21 cellular contexts compared by ENCODE assay signal in the genomic region with DNA sequence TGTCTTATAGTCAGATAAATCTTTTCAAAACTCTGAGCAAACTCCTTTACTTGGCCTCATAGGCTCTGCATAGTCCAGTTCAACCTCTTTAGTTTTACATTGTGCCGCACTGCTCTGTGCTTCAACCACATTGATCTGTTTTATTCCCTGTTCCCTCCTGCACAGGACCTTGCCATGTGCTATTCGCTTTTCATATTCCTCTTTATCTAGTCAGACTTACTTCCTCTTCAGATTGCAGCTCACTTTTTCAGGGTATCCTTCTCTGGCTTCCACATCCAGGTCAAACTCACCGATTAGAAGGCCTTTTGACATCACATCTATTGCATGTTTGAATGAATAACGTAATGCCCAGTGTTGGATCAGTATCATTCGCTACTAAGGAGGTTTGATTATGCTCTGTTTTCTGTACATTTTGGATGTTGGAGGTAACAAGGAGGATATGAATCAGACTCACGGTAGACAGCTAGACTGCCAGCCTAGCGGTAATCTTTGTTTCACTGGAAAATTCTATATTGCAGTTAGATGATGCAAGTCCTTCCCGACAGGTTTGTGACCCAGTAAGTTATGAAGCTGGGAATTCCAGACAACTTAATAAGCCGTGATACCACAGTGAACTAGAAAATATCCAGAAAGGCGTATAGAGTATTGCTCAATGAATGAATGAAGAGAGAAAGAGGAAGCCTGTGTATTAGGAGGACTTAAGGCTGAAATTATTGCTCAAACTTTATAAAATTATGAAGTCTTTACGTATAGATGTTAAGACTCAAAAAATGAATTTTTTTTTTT.
DNase-seq lines count a peak whose midpoint lies in the region; ATAC-seq, FAIRE-seq and TF ChIP-seq lines count a peak whose summit lies in the region.
"Had no signal": no experiment of that assay in that cellular context is flagged by ENCODE, and none has a peak within 500 bp of the region (broad histone marks: within the 10 kb centered on the region; RNA-seq: fewer than 3 reads in every experiment).

No MANE protein-coding gene starts in this region.

- DNase-seq in activated naive CD4-positive, alpha-beta T cell treated with anti-CD3 and anti-CD28 coated beads for 36 hours, result no peak
- no peak for DNase-seq in activated naive CD4-positive, alpha-beta T cell treated with Interleukin-2 at 50 U/mL for 16 hours
- peak; percentile 93 for DNase-seq in NCI-H226
- DNase-seq in activated naive CD8-positive, alpha-beta T cell treated with anti-CD3 and anti-CD28 coated beads, Interleukin-2, amount 50 U/mL, for 24 hours, result no peak
- peak; percentile 22 to 83 for DNase-seq in trophoblast cell
- no peak for DNase-seq in GM12891 (ENCODE audit: insufficient read length, low spot score)
- DNase-seq: ACHN; activated CD4-positive, alpha-beta T cell treated with anti-CD3 and anti-CD28 coated beads, Interleukin-2, amount 50 U/mL, for 48 hours; COR-L47; dermis blood vessel endothelial cell; H7; head of caudate nucleus; NCI-H1048; RPMI8226; T1000 had no signal

- H2AK5ac ChIP-seq in trophoblast cell (ENCODE audit: low read length), result no peak overlapping the region

- peaks cover 83% of the 10 kb centered on the region for H3K4me1 Mint-ChIP-seq in activated naive CD4-positive, alpha-beta T cell treated with anti-CD3 and anti-CD28 coated beads for 36 hours (ENCODE audit: low read depth)
- peaks cover 59% of the 10 kb centered on the region for H3K4me1 Mint-ChIP-seq in activated naive CD8-positive, alpha-beta T cell treated with anti-CD3 and anti-CD28 coated beads, Interleukin-2, amount 50 U/mL, for 24 hours
- H3K4me1 Mint-ChIP-seq: brain had no signal

- H3K36me3 Mint-ChIP-seq in activated naive CD4-positive, alpha-beta T cell treated with anti-CD3 and anti-CD28 coated beads for 36 hours (ENCODE audit: low read depth), result peaks cover 15% of the 10 kb centered on the region
- peaks cover 19% of the 10 kb centered on the region for H3K36me3 Mint-ChIP-seq in activated naive CD8-positive, alpha-beta T cell treated with anti-CD3 and anti-CD28 coated beads, Interleukin-2, amount 50 U/mL, for 24 hours (ENCODE audit: low read depth)

- no peak overlapping the region for H2BK12ac ChIP-seq in trophoblast cell (ENCODE audit: low read length)

- no peak overlapping the region for H3K14ac ChIP-seq in trophoblast cell (ENCODE audit: low read length)

- WGBS in trophoblast cell (ENCODE audit: extremely low coverage, insufficient coverage, insufficient read length), result no CpG with 5 or more reads among the region's 11 CpGs

- no peak overlapping the region for H2AFZ ChIP-seq in trophoblast cell (ENCODE audit: insufficient read depth, low read length, poor library complexity)

- no peaks in the 10 kb centered on the region for H3K36me3 ChIP-seq in trophoblast cell (ENCODE audit: control insufficient read depth in 1 of 2, insufficient read depth in 2 of 2, low read length in 2 of 2)

- H3K18ac ChIP-seq in trophoblast cell (ENCODE audit: low read length), result no peak overlapping the region

- no peak overlapping the region for H2BK5ac ChIP-seq in trophoblast cell (ENCODE audit: low read depth, low read length, poor library complexity)

- H3K9me3 ChIP-seq in trophoblast cell (ENCODE audit: insufficient read depth, low read depth, low read length), result no peaks in the 10 kb centered on the region

- intact Hi-C loops in activated naive CD4-positive, alpha-beta T cell treated with anti-CD3 and anti-CD28 coated beads for 36 hours (cut with micrococcal nuclease), result no loop called here

- H2BK120ac ChIP-seq in trophoblast cell (ENCODE audit: insufficient read depth, low read length, poor library complexity), result no peak overlapping the region

- no peaks in the 10 kb centered on the region for H3K79me2 ChIP-seq in trophoblast cell (ENCODE audit: control insufficient read depth, insufficient read depth, low read length, poor library complexity)

- no peak overlapping the region for H4K91ac ChIP-seq in trophoblast cell (ENCODE audit: low read depth, low read length)

- H3K27me3 ChIP-seq in trophoblast cell (ENCODE audit: insufficient read depth, low read length), result no peaks in the 10 kb centered on the region

- FAIRE-seq in GM12891 (lab: Jason Lieb, UNC), result no peak
- FAIRE-seq: GM12878 had no signal

- no peak overlapping the region for H4K8ac ChIP-seq in trophoblast cell (ENCODE audit: low read depth, low read length)

- H3K23ac ChIP-seq in trophoblast cell (ENCODE audit: low read length), result no peak overlapping the region

- H3K27ac Mint-ChIP-seq in activated naive CD4-positive, alpha-beta T cell treated with anti-CD3 and anti-CD28 coated beads for 36 hours, result peak overlapping the region; percentile 61
- peak overlapping the region; percentile 36 for H3K27ac Mint-ChIP-seq in activated naive CD8-positive, alpha-beta T cell treated with anti-CD3 and anti-CD28 coated beads, Interleukin-2, amount 50 U/mL, for 24 hours
- H3K27ac Mint-ChIP-seq: brain had no signal

- H3K4me1 ChIP-seq in trophoblast cell (ENCODE audit: control insufficient read depth in 1 of 2, insufficient read depth in 2 of 2, low read length in 2 of 2), result peaks cover 0 to 4% of the 10 kb centered on the region in 2 experiments

- H3K27me3 Mint-ChIP-seq in activated naive CD4-positive, alpha-beta T cell treated with anti-CD3 and anti-CD28 coated beads for 36 hours (ENCODE audit: low read depth), result no peaks in the 10 kb centered on the region
- H3K27me3 Mint-ChIP-seq in activated naive CD8-positive, alpha-beta T cell treated with anti-CD3 and anti-CD28 coated beads, Interleukin-2, amount 50 U/mL, for 24 hours, result no peaks in the 10 kb centered on the region
- H3K27me3 Mint-ChIP-seq: brain had no signal

- no peak overlapping the region for H3K4me2 ChIP-seq in trophoblast cell (ENCODE audit: low read length)

- no peaks in the 10 kb centered on the region for H3K79me1 ChIP-seq in trophoblast cell (ENCODE audit: low read length)

- H3K9me3 Mint-ChIP-seq in activated naive CD4-positive, alpha-beta T cell treated with anti-CD3 and anti-CD28 coated beads for 36 hours, result no peaks in the 10 kb centered on the region
- peaks cover 4% of the 10 kb centered on the region for H3K9me3 Mint-ChIP-seq in activated naive CD8-positive, alpha-beta T cell treated with anti-CD3 and anti-CD28 coated beads, Interleukin-2, amount 50 U/mL, for 24 hours

- ATAC-seq in activated naive CD8-positive, alpha-beta T cell treated with anti-CD3 and anti-CD28 coated beads, Interleukin-2, amount 50 U/mL, for 24 hours, result no peak
- ATAC-seq in HG02885 (IDR thresholded peaks at IDR 0.05; ENCODE audit: poor library complexity, unreplicated experiment) (no peak), GM18867 (IDR thresholded peaks at IDR 0.05; ENCODE audit: unreplicated experiment) (no peak)
- ATAC-seq: esophagus mucosa, GM12878 had no signal

- H3K4me3 ChIP-seq in trophoblast cell (ENCODE audit: low read depth, low read length), result no peak overlapping the region
- H3K4me3 ChIP-seq: GM12878, skin epidermis had no signal

- no peak overlapping the region for H3K9ac ChIP-seq in trophoblast cell (ENCODE audit: low read length)

- no peak overlapping the region for H3K4ac ChIP-seq in trophoblast cell (ENCODE audit: low read depth, low read length)

- no peak for TF ChIP-seq POLR2A in GM12891 (IDR thresholded peaks at IDR 0.05; ENCODE audit: low read depth, low read length)

- CTCF ChIA-PET in activated naive CD4-positive, alpha-beta T cell treated with anti-CD3 and anti-CD28 coated beads for 36 hours (lab: Charles Lee), result interaction anchor here (0.7 to 1.0 kb wide), 3 partner anchors 36 to 213 kb away, joined by 3 read pairs; no protein-coding TSS in a partner anchor

- no peak overlapping the region for H3K4me3 Mint-ChIP-seq in activated naive CD4-positive, alpha-beta T cell treated with anti-CD3 and anti-CD28 coated beads for 36 hours
- H3K4me3 Mint-ChIP-seq in activated naive CD8-positive, alpha-beta T cell treated with anti-CD3 and anti-CD28 coated beads, Interleukin-2, amount 50 U/mL, for 24 hours, result no peak overlapping the region
- H3K4me3 Mint-ChIP-seq: brain had no signal

- H3K27ac ChIP-seq in trophoblast cell (ENCODE audit: low read depth, low read length), result no peak overlapping the region
- H3K27ac ChIP-seq: skin epidermis had no signal

- H4K12ac ChIP-seq in trophoblast cell (ENCODE audit: low read depth, low read length), result no peak overlapping the region

TF ChIP-seq in GM12891, 5 proteins besides CTCF, POLR2A, EP300 and RAD21:
- TF ChIP-seq PAX5 (IDR thresholded peaks at IDR 0.05; ENCODE audit: insufficient read depth, low read length, severe bottlenecking), result no peak
- no peak for TF ChIP-seq POLR2AphosphoS5 (IDR thresholded peaks at IDR 0.05; ENCODE audit: low read depth, low read length)
- no peak for TF ChIP-seq SPI1 (IDR thresholded peaks at IDR 0.05; ENCODE audit: low read depth, low read length)
- no peak for TF ChIP-seq TAF1 (IDR thresholded peaks at IDR 0.05; ENCODE audit: low read depth, low read length)
- no peak for TF ChIP-seq POU2F2 (IDR thresholded peaks at IDR 0.05; ENCODE audit: low read depth, low read length)

Comparison
In these comparisons a context has a peak if more than half of its experiments do, and no peak if none do; other contexts are left out.
1. DNase-seq: peak in NCI-H226 (single experiment) and trophoblast cell (2 of 2); none in activated naive CD4-positive, alpha-beta T cell treated with anti-CD3 and anti-CD28 coated beads for 36 hours (single experiment), activated naive CD4-positive, alpha-beta T cell treated with Interleukin-2 at 50 U/mL for 16 hours (single experiment), activated naive CD8-positive, alpha-beta T cell treated with anti-CD3 and anti-CD28 coated beads, Interleukin-2, amount 50 U/mL, for 24 hours (single experiment) and GM12891 (single experiment).